In the genomic region with DNA sequence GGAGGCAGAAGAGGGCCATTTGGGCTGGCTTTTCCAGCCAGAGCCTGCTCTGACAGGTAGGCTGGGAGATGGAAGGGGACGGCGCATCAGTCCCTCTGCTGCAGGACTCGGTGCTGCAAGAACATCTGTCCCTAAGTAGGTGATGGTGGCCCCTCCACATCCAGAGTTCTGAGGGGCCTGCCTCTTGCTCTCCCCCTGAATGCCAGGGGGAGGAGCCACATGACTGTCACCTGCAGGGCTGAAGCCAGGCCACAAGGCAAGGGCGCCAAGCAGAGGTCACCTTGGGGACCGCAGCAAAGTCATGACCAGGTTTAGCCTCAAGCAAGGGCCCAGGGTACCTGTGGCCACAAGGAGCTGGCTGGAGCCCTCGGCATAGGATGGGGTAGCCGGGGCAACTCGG, we compare ENCODE assay signal across 17 cellular contexts.
A peak's percentile ranks its signal among the peaks of the same experiment; 100 is the strongest.
DNase-seq lines count a peak whose midpoint lies in the region; ATAC-seq, FAIRE-seq and TF ChIP-seq lines count a peak whose summit lies in the region.
"Had no signal": no experiment of that assay in that cellular context is flagged by ENCODE, and none has a peak within 500 bp of the region (broad histone marks: within the 10 kb centered on the region; RNA-seq: fewer than 3 reads in every experiment).

No MANE protein-coding gene starts in this region.

- DNase-seq in lung (ENCODE audit: low spot score) (no peak), NCI-H1694 treated with DMSO at 0.1 percent for 48 hours (lab: John Stamatoyannopoulos, UW) (no peak), D721Med (ENCODE audit: insufficient read length, low spot score) (no peak)
- DNase-seq: activated effector memory CD4-positive, alpha-beta T cell treated with anti-CD3 and anti-CD28 coated beads, Interleukin-2, amount 50 U/mL, for 16 hours; dermis blood vessel endothelial cell; KG1; natural killer cell; NCI-H1417 had no signal

- peaks cover 100% of the 10 kb centered on the region for H3K4me1 ChIP-seq in BLaER1
- H3K4me1 ChIP-seq in lung (ENCODE audit: control insufficient read depth in 2 of 2, insufficient read depth in 2 of 2, low read length in 2 of 2): peaks cover 43 to 80% of the 10 kb centered on the region in 2 donors
- H3K4me1 ChIP-seq: HAP-1 had no signal

- no peak overlapping the region for H3K9ac ChIP-seq in BLaER1

- H3K9me3 ChIP-seq in BLaER1: no peaks in the 10 kb centered on the region
- no peaks in the 10 kb centered on the region for H3K9me3 ChIP-seq in lung (ENCODE audit: control insufficient read depth in 2 of 2, insufficient read depth in 1 of 2, low read length in 1 of 2)
- H3K9me3 ChIP-seq: ascending aorta, HAP-1, thoracic aorta had no signal

- no peaks in the 10 kb centered on the region for H3K9me3 Mint-ChIP-seq in brain
- H3K9me3 Mint-ChIP-seq: natural killer cell had no signal

- H3K36me3 ChIP-seq in BLaER1 (peaks cover 14% of the 10 kb centered on the region), lung (ENCODE audit: control insufficient read depth in 2 of 2, insufficient read depth in 2 of 2, low read length in 2 of 2) (no peaks in the 10 kb centered on the region)
- H3K36me3 ChIP-seq: ascending aorta, thoracic aorta had no signal

- H3K36me3 Mint-ChIP-seq in brain: no peaks in the 10 kb centered on the region
- H3K36me3 Mint-ChIP-seq: natural killer cell had no signal

- H4K20me1 ChIP-seq in BLaER1: peaks cover 100% of the 10 kb centered on the region

- H3K27me3 ChIP-seq in BLaER1 (no peaks in the 10 kb centered on the region), lung (ENCODE audit: control insufficient read depth, insufficient read depth) (no peaks in the 10 kb centered on the region)
- H3K27me3 ChIP-seq: ascending aorta, hepatocyte had no signal

- peak overlapping the region in 2 of 5 experiments; percentile 76 to 78 for H3K4me3 Mint-ChIP-seq in brain
- H3K4me3 Mint-ChIP-seq: natural killer cell had no signal

- peaks cover 100% of the 10 kb centered on the region for H3K4me1 Mint-ChIP-seq in brain

- H3K27ac ChIP-seq in BLaER1 (peak overlapping the region; percentile 22; the same call in 1 of the 2 replicates), lung (ENCODE audit: low read depth in 1 of 2, low read length in 1 of 2) (peak overlapping the region; percentile 0 to 12)
- H3K27ac ChIP-seq: hepatocyte, thoracic aorta had no signal

- no peak overlapping the region for H3K4me3 ChIP-seq in BLaER1
- no peak overlapping the region for H3K4me3 ChIP-seq in GM12875 (ENCODE audit: low read depth, low read length)
- no peak overlapping the region for H3K4me3 ChIP-seq in lung
- H3K4me3 ChIP-seq: ascending aorta, HAP-1, hepatocyte, thoracic aorta had no signal

- H3K27me3 Mint-ChIP-seq in brain: peaks cover 2% of the 10 kb centered on the region

- ATAC-seq in lung (ENCODE audit: insufficient read depth, low FRiP score) (no peak), HG02938 (IDR thresholded peaks at IDR 0.05; ENCODE audit: unreplicated experiment) (no peak), esophagus mucosa (no peak)
- ATAC-seq: natural killer cell had no signal

- H3K4me2 ChIP-seq in BLaER1: peak overlapping the region; percentile 99
- H3K4me2 ChIP-seq: hepatocyte had no signal

- H3K27ac Mint-ChIP-seq in brain: peak overlapping the region in 4 of 5 experiments; percentile 57 to 98 (median 91)

- FAIRE-seq in D721Med (lab: Jason Lieb, UNC): no peak

- TF ChIP-seq CTCF in GM12875 (IDR thresholded peaks at IDR 0.05; ENCODE audit: borderline replicate concordance, insufficient read depth, low read depth, low read length): 0 out of 2 replicates have a peak, but pooled peaks have one; percentile 15
- TF ChIP-seq CTCF in brain (conservative IDR thresholded peaks at IDR 0.05): no peak
- no peak for TF ChIP-seq CTCF in lung (IDR thresholded peaks at IDR 0.05; ENCODE audit: control extremely low read depth, extremely low read depth)
- TF ChIP-seq CTCF in D721Med (IDR thresholded peaks at IDR 0.05; ENCODE audit: insufficient read depth, missing control alignments): no peak

- 95 to 96% methylated on average over 8 of the region's 8 CpGs for WGBS in lung, 2 donors
